10 cellular contexts compared by ENCODE assay signal in the genomic region with DNA sequence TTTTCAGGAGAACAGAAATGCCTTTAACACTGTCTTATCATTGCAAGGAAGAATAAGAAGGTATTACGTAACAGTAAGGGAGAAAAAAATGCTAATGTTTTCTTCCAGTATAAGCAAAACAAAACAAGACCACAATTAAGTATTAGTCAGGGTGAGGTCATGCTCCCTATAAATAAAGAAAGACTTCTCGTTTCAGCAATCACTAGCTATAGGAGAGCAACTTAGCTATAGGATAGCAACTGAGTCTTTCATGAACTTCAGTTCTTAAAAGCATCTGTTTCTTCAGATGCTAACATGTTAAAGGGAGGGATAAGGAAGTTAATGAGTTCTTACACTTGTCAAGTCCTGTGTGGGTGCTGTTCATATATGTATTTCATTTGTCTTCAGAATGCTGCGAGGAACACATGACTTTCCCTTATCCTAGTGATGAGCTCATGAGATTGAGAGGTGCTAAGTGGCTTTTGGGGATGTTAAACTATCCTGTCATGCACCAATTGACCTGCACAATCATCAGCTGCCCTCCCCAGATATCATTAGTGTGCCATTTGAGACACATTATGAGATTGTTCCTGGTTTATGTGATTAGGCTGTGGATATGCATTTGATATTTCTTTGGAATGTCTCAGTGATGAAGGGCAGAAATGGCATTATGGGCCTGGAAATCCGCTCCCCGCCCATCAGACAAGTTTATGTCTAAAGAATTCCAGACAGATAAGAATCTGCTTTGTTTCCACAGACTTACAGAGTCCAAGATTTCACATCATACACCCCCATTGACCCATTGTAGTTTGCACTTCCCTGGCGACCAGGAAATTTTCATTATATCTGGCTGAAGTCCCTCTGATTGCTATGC. TPM values are rescaled to one million over a fixed set of nuclear protein-coding genes. Genes with fewer than 3 reads are reported as not detected.
A peak's percentile ranks its signal among the peaks of the same experiment; 100 is the strongest.
DNase-seq lines count a peak whose midpoint lies in the region; ATAC-seq and TF ChIP-seq lines count a peak whose summit lies in the region.
"Had no signal": no experiment of that assay in that cellular context is flagged by ENCODE, and none has a peak within 500 bp of the region (broad histone marks: within the 10 kb centered on the region; RNA-seq: fewer than 3 reads in every experiment).

No MANE protein-coding gene starts in this region.

- H3K9me3 ChIP-seq in transverse colon = no peaks in the 10 kb centered on the region

- peak overlapping the region; percentile 50 to 80 (median 68) for H3K27ac ChIP-seq in transverse colon

- 56 to 57% methylated on average over 6 of the region's 6 CpGs for WGBS in transverse colon (ENCODE audit: low coverage in 1 of 2), 2 donors

- H3K4me3 ChIP-seq in transverse colon = no peak overlapping the region

- no peaks in the 10 kb centered on the region for H3K36me3 ChIP-seq in transverse colon

- in situ Hi-C loops in transverse colon (cut with MboI; ENCODE audit: low pct_ligation_motif_present in 1 of 4, low pct_unique_long_range_greater_than_20kb in 1 of 4, low sequenced_read_pairs in 3 of 4) = no loop called here

- intact Hi-C loops in transverse colon (cut with DNase I; ENCODE audit: low total_unique reads) = no loop called here

- H3K4me1 ChIP-seq in transverse colon = peaks cover 0 to 33% (median 1%) of the 10 kb centered on the region in 4 donors

- no peaks in the 10 kb centered on the region for H3K27me3 ChIP-seq in transverse colon

- no peak for TF ChIP-seq EP300 in transverse colon (IDR thresholded peaks at IDR 0.05; ENCODE audit: low read depth)

- ATAC-seq in SK-N-SH treated with all-trans-retinoic acid at 6 μM for 48 hours (peak; percentile 77), GM21367 (IDR thresholded peaks at IDR 0.05; ENCODE audit: unreplicated experiment) (no peak)

- DNase-seq in NCI-H2107 treated with DMSO at 0.1 percent for 48 hours (lab: John Stamatoyannopoulos, UW; ENCODE audit: unreplicated experiment) (peak; percentile 4), NCI-H2107 (lab: John Stamatoyannopoulos, UW) (no peak), iris pigment epithelial cell (ENCODE audit: low read depth) (peak; percentile 93), transverse colon (no peak), globus pallidus (ENCODE audit: low spot score) (no peak)
- DNase-seq in stimulated activated CD4-positive, alpha-beta T cell treated with anti-CD3 and anti-CD28 coated beads, Interleukin-2, amount 100 ng/mL, for 24 hours = no peak
- DNase-seq: NCI-H2171 had no signal

- no peak for TF ChIP-seq CTCF in transverse colon (IDR thresholded peaks at IDR 0.05)

- TF ChIP-seq POLR2A in transverse colon (IDR thresholded peaks at IDR 0.05) = no peak

TF ChIP-seq in SK-N-SH treated with all-trans-retinoic acid at 6 μM for 48 hours, 23 proteins besides CTCF, POLR2A, EP300 and RAD21:
- TF ChIP-seq, protein P1, sequence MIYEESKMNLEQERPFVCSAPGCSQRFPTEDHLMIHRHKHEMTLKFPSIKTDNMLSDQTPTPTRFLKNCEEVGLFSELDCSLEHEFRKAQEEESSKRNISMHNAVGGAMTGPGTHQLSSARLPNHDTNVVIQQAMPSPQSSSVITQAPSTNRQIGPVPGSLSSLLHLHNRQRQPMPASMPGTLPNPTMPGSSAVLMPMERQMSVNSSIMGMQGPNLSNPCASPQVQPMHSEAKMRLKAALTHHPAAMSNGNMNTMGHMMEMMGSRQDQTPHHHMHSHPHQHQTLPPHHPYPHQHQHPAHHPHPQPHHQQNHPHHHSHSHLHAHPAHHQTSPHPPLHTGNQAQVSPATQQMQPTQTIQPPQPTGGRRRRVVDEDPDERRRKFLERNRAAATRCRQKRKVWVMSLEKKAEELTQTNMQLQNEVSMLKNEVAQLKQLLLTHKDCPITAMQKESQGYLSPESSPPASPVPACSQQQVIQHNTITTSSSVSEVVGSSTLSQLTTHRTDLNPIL (CRISPR knock-in tag; IDR thresholded peaks at IDR 0.05; ENCODE audit: low read depth) = 0 out of 2 replicates have a peak, but pooled peaks have one; percentile 16
- TF ChIP-seq ISL1 (CRISPR knock-in tag; IDR thresholded peaks at IDR 0.05) (peak; percentile 95), ZC3H10 (CRISPR knock-in tag; IDR thresholded peaks at IDR 0.05) (0 out of 2 replicates have a peak, but pooled peaks have one; percentile 55), RARB (CRISPR knock-in tag; IDR thresholded peaks at IDR 0.05) (no peak), PPARA (CRISPR knock-in tag; IDR thresholded peaks at IDR 0.05; ENCODE audit: borderline replicate concordance) (no peak), CSDC2 (CRISPR knock-in tag; IDR thresholded peaks at IDR 0.05) (0 out of 2 replicates have a peak, but pooled peaks have one; percentile 59), TCF4 (CRISPR knock-in tag; IDR thresholded peaks at IDR 0.05; ENCODE audit: borderline replicate concordance) (peak; percentile 48; the same call in 1 of the 2 replicates)
- TF ChIP-seq, protein P2, sequence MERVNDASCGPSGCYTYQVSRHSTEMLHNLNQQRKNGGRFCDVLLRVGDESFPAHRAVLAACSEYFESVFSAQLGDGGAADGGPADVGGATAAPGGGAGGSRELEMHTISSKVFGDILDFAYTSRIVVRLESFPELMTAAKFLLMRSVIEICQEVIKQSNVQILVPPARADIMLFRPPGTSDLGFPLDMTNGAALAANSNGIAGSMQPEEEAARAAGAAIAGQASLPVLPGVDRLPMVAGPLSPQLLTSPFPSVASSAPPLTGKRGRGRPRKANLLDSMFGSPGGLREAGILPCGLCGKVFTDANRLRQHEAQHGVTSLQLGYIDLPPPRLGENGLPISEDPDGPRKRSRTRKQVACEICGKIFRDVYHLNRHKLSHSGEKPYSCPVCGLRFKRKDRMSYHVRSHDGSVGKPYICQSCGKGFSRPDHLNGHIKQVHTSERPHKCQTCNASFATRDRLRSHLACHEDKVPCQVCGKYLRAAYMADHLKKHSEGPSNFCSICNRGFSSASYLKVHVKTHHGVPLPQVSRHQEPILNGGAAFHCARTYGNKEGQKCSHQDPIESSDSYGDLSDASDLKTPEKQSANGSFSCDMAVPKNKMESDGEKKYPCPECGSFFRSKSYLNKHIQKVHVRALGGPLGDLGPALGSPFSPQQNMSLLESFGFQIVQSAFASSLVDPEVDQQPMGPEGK (CRISPR knock-in tag; IDR thresholded peaks at IDR 0.05; ENCODE audit: borderline replicate concordance) = peak; percentile 64; the same call in 1 of the 2 replicates

RNA-seq across cellular contexts. Expression of a gene that starts 37.4 kb away (rescaled TPM):
- total RNA-seq in transverse colon = 10 to 100 TPM; 27.3 to 54.9 (median 40.1) TPM
- total RNA-seq: B cell had no signal

Comparison
In these comparisons a context has a peak if more than half of its experiments do, and no peak if none do; other contexts are left out.
1. DNase-seq: peak in NCI-H2107 treated with DMSO at 0.1 percent for 48 hours (single experiment) and iris pigment epithelial cell (single experiment); none in NCI-H2107 (single experiment), transverse colon (single experiment), stimulated activated CD4-positive, alpha-beta T cell treated with anti-CD3 and anti-CD28 coated beads, Interleukin-2, amount 100 ng/mL, for 24 hours (0 of 2) and globus pallidus (single experiment).